9 cellular contexts compared by ENCODE assay signal in the genomic region with DNA sequence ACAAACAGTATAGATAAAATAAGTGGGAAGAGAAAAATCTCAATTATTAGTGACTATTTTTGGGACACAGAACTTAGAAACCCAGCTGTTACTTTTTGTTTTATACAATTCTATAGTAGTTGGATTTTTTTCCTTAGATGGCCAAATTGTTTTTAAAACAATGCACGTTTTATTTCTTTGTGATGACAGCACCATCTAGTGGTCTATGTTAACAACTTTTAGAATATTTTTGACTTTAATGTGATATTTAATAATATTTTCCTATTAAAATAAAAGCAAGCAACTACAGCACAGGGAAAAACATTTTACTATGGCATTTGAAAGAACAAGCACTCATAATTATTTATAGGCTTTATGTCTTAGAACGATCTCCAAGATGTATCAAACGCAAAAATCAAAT. TPM values are rescaled to one million over a fixed set of nuclear protein-coding genes. Genes with fewer than 3 reads are reported as not detected.
DNase-seq lines count a peak whose midpoint lies in the region; ATAC-seq and TF ChIP-seq lines count a peak whose summit lies in the region.
"Had no signal": no experiment of that assay in that cellular context is flagged by ENCODE, and none has a peak within 500 bp of the region (broad histone marks: within the 10 kb centered on the region; RNA-seq: fewer than 3 reads in every experiment).

No MANE protein-coding gene starts in this region.

- no peaks in the 10 kb centered on the region for H3K36me3 Mint-ChIP-seq in mesothelial cell of epicardium

- no peak for ATAC-seq in body of pancreas
- no peak for ATAC-seq in GM19397 (IDR thresholded peaks at IDR 0.05; ENCODE audit: unreplicated experiment)
- no peak for ATAC-seq in HG03095 (IDR thresholded peaks at IDR 0.05; ENCODE audit: unreplicated experiment)
- ATAC-seq in HG02678 (IDR thresholded peaks at IDR 0.05; ENCODE audit: unreplicated experiment), result no peak

- no peak overlapping the region for H3K4me3 ChIP-seq in body of pancreas

- H3K4me1 Mint-ChIP-seq in mesothelial cell of epicardium, result no peaks in the 10 kb centered on the region

- H3K36me3 ChIP-seq in body of pancreas (replicated peaks in 1 of 2; ENCODE audit: insufficient read depth in 1 of 2, low read depth in 2 of 2), result no peaks in the 10 kb centered on the region

- H3K27ac ChIP-seq in body of pancreas, result no peak overlapping the region

- peaks cover 15% of the 10 kb centered on the region for H3K9me3 Mint-ChIP-seq in mesothelial cell of epicardium

- peaks cover 6% of the 10 kb centered on the region for H3K27me3 Mint-ChIP-seq in mesothelial cell of epicardium (ENCODE audit: low read depth)

- no peaks in the 10 kb centered on the region for H3K27me3 ChIP-seq in body of pancreas

- in situ Hi-C loops in KBM-7 (cut with MboI; ENCODE audit: low pct_unique_long_range_greater_than_20kb, low sequenced_read_pairs), result no loop called here

- intact Hi-C loops in body of pancreas (cut with DNase I), result loop anchor here (10.0 kb wide), 1 partner anchor 1194 kb away; no protein-coding TSS in a partner anchor

- no peak for TF ChIP-seq POLR2A in body of pancreas (IDR thresholded peaks at IDR 0.05)

- H3K4me3 Mint-ChIP-seq in mesothelial cell of epicardium, result no peak overlapping the region

- 39 to 40% methylated on average over 3 of the region's 3 CpGs for WGBS in body of pancreas, 2 donors

- TF ChIP-seq CTCF in body of pancreas (IDR thresholded peaks at IDR 0.05) (peak in 6 of 7 experiments; percentile 29 to 48 (median 38)), mesothelial cell of epicardium (IDR thresholded peaks at IDR 0.05; ENCODE audit: unreplicated experiment) (peak; percentile 78)

- peak; percentile 53 for DNase-seq in DMS53 (lab: John Stamatoyannopoulos, UW)
- peak; percentile 17 for DNase-seq in KBM-7
- no peak for DNase-seq in body of pancreas
- no peak for DNase-seq in mesothelial cell of epicardium (ENCODE audit: low spot score in 2 of 2, unreplicated experiment in 2 of 2)
- DNase-seq in COLO668 (lab: John Stamatoyannopoulos, UW; ENCODE audit: unreplicated experiment), result no peak
- DNase-seq: GOT3 had no signal

- H3K9me3 ChIP-seq in body of pancreas, result no peaks in the 10 kb centered on the region

- H3K4me1 ChIP-seq in body of pancreas, result no peaks in the 10 kb centered on the region

- H3K27ac Mint-ChIP-seq in mesothelial cell of epicardium, result no peak overlapping the region

RNA-seq across cellular contexts. Expression of gene SMIM31, which starts 5.6 kb away (rescaled TPM):
- total RNA-seq in body of pancreas (1 to 10 TPM in 1 of 2 donors, under 1 TPM in 1; 0.78 to 2.6 TPM), mesothelial cell of epicardium (not detected in 3 replicates)

Comparison
In these comparisons a context has a peak if more than half of its experiments do, and no peak if none do; other contexts are left out.
1. DNase-seq: peak in DMS53 (single experiment) and KBM-7 (single experiment); none in body of pancreas (0 of 4), mesothelial cell of epicardium (0 of 2) and COLO668 (single experiment).